1 cellular context compared by ENCODE assay signal in the genomic region with DNA sequence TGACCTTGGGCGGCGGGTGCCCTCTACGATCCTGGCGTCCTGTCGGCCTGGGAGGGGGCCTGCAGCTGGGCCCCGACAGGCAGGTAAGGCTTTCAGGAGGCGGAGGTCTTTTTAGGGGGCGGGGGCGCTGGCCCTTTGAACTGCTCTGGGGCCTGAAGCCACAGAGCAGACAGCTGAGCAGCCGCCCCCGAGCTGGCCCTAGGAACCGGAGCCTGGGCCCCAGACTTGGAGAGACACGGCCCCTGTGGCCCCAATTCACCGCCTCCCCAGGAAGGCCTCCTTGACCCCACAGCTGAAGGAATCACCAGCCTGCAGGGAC.
TF ChIP-seq lines count a peak whose summit lies in the region.

No MANE protein-coding gene starts in this region.

TF ChIP-seq in HepG2, 621 proteins besides CTCF, POLR2A, EP300 and RAD21 (continued from another document):
- TF ChIP-seq, protein P1, sequence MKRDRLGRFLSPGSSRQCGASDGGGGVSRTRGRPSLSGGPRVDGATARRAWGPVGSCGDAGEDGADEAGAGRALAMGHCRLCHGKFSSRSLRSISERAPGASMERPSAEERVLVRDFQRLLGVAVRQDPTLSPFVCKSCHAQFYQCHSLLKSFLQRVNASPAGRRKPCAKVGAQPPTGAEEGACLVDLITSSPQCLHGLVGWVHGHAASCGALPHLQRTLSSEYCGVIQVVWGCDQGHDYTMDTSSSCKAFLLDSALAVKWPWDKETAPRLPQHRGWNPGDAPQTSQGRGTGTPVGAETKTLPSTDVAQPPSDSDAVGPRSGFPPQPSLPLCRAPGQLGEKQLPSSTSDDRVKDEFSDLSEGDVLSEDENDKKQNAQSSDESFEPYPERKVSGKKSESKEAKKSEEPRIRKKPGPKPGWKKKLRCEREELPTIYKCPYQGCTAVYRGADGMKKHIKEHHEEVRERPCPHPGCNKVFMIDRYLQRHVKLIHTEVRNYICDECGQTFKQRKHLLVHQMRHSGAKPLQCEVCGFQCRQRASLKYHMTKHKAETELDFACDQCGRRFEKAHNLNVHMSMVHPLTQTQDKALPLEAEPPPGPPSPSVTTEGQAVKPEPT (CRISPR knock-in tag; IDR thresholded peaks at IDR 0.05; ENCODE audit: low read depth): peak; percentile 41; the same call in 1 of the 2 replicates
- TF ChIP-seq NCOR1 (IDR thresholded peaks at IDR 0.05; ENCODE audit: borderline replicate concordance, low read length): peak; percentile 20; the same call in 1 of the 2 replicates
